In the genomic region with DNA sequence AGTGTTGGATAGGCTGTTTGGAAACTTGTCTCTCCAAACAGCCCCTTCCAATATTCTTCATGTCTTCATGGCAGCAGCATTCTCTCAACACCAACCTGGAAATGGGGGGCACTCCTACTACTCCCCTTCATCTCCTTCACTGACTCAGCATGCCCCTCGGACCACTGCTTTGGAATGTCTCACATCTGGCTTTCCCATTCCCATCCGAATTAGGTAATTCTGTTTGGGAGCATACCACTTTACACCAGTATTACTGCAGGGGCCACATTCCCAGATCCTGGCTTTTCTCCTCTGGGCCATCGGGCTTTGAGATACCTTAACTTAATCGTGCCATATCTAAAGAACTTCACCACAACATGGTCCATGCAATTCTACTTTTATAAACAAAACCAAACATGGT, we compare ENCODE assay signal across 14 cellular contexts.
DNase-seq lines count a peak whose midpoint lies in the region; ATAC-seq and TF ChIP-seq lines count a peak whose summit lies in the region.
"Had no signal": no experiment of that assay in that cellular context is flagged by ENCODE, and none has a peak within 500 bp of the region (broad histone marks: within the 10 kb centered on the region; RNA-seq: fewer than 3 reads in every experiment).

No MANE protein-coding gene starts in this region.

- no peak overlapping the region for H3K4me3 Mint-ChIP-seq in stimulated activated naive CD8-positive, alpha-beta T cell treated with anti-CD3 and anti-CD28 coated beads, Interleukin-15, Interleukin-2, amounts not matched to agents 100 ng/mL and 50 ng/mL, for 24 hours
- peak overlapping the region in 1 of 2 donors; percentile 66 for H3K4me3 Mint-ChIP-seq in stimulated activated naive CD8-positive, alpha-beta T cell treated with anti-CD3 and anti-CD28 coated beads, Interleukin-15, amount 100 ng/mL, for 72 hours
- no peak overlapping the region for H3K4me3 Mint-ChIP-seq in activated B cell treated with CpG ODN at 0.5 μM for 24 hours
- H3K4me3 Mint-ChIP-seq in nephron, result no peak overlapping the region
- H3K4me3 Mint-ChIP-seq in HFFc6, result no peak overlapping the region
- H3K4me3 Mint-ChIP-seq: CD4-positive, alpha-beta T cell had no signal

- no peak for DNase-seq in stimulated activated naive CD8-positive, alpha-beta T cell treated with anti-CD3 and anti-CD28 coated beads, Interleukin-15, amount 100 ng/mL, for 72 hours
- DNase-seq in activated B cell treated with CpG ODN at 0.5 μM for 24 hours (no peak), HFFc6 (no peak)
- no peak for DNase-seq in stimulated activated CD4-positive, alpha-beta T cell treated with anti-CD3 and anti-CD28 coated beads, Interleukin-4, amount 100 ng/mL, for 24 hours
- DNase-seq: CD4-positive, alpha-beta T cell; H7; NCI-H1930; NCI-H510A treated with DMSO at 0.1 percent for 48 hours; SHP77 had no signal

- H3K36me3 Mint-ChIP-seq in stimulated activated naive CD8-positive, alpha-beta T cell treated with anti-CD3 and anti-CD28 coated beads, Interleukin-15, Interleukin-2, amounts not matched to agents 100 ng/mL and 50 ng/mL, for 24 hours (ENCODE audit: low read depth), result no peaks in the 10 kb centered on the region
- no peaks in the 10 kb centered on the region for H3K36me3 Mint-ChIP-seq in activated B cell treated with CpG ODN at 0.5 μM for 24 hours (ENCODE audit: low read depth)
- no peaks in the 10 kb centered on the region for H3K36me3 Mint-ChIP-seq in nephron (ENCODE audit: low read depth)
- H3K36me3 Mint-ChIP-seq in HFFc6 (ENCODE audit: low read depth), result no peaks in the 10 kb centered on the region

- H3K4me1 Mint-ChIP-seq in stimulated activated naive CD8-positive, alpha-beta T cell treated with anti-CD3 and anti-CD28 coated beads, Interleukin-15, Interleukin-2, amounts not matched to agents 100 ng/mL and 50 ng/mL, for 24 hours (ENCODE audit: low read depth), result peaks cover 64% of the 10 kb centered on the region
- H3K4me1 Mint-ChIP-seq in stimulated activated naive CD8-positive, alpha-beta T cell treated with anti-CD3 and anti-CD28 coated beads, Interleukin-15, amount 100 ng/mL, for 72 hours, result peaks cover 76% of the 10 kb centered on the region
- peaks cover 63% of the 10 kb centered on the region for H3K4me1 Mint-ChIP-seq in activated B cell treated with CpG ODN at 0.5 μM for 24 hours
- H3K4me1 Mint-ChIP-seq in nephron, result peaks cover 67% of the 10 kb centered on the region
- H3K4me1 Mint-ChIP-seq in HFFc6 (ENCODE audit: low read depth), result peaks cover 22% of the 10 kb centered on the region

- intact Hi-C loops in activated B cell treated with CpG ODN at 0.5 μM for 24 hours (cut with micrococcal nuclease), result loop anchor here (1.0 to 2.0 kb wide), 3 partner anchors 74 to 318 kb away; no protein-coding TSS in a partner anchor

- H3K9me3 Mint-ChIP-seq in stimulated activated naive CD8-positive, alpha-beta T cell treated with anti-CD3 and anti-CD28 coated beads, Interleukin-15, Interleukin-2, amounts not matched to agents 100 ng/mL and 50 ng/mL, for 24 hours, result no peaks in the 10 kb centered on the region
- no peaks in the 10 kb centered on the region for H3K9me3 Mint-ChIP-seq in stimulated activated naive CD8-positive, alpha-beta T cell treated with anti-CD3 and anti-CD28 coated beads, Interleukin-15, amount 100 ng/mL, for 72 hours
- no peaks in the 10 kb centered on the region for H3K9me3 Mint-ChIP-seq in activated B cell treated with CpG ODN at 0.5 μM for 24 hours
- no peaks in the 10 kb centered on the region for H3K9me3 Mint-ChIP-seq in nephron
- no peaks in the 10 kb centered on the region for H3K9me3 Mint-ChIP-seq in HFFc6
- H3K9me3 Mint-ChIP-seq: CD4-positive, alpha-beta T cell had no signal

- TF ChIP-seq CTCF in activated B cell treated with CpG ODN at 0.5 μM for 24 hours (IDR thresholded peaks at IDR 0.05) (no peak), nephron (IDR thresholded peaks at IDR 0.05; ENCODE audit: unreplicated experiment in 3 of 3) (no peak), HFFc6 (IDR thresholded peaks at IDR 0.05) (no peak)

- H3K27me3 Mint-ChIP-seq in stimulated activated naive CD8-positive, alpha-beta T cell treated with anti-CD3 and anti-CD28 coated beads, Interleukin-15, Interleukin-2, amounts not matched to agents 100 ng/mL and 50 ng/mL, for 24 hours, result peaks cover 4% of the 10 kb centered on the region
- no peaks in the 10 kb centered on the region for H3K27me3 Mint-ChIP-seq in stimulated activated naive CD8-positive, alpha-beta T cell treated with anti-CD3 and anti-CD28 coated beads, Interleukin-15, amount 100 ng/mL, for 72 hours
- H3K27me3 Mint-ChIP-seq in activated B cell treated with CpG ODN at 0.5 μM for 24 hours (peaks cover 29% of the 10 kb centered on the region), nephron (ENCODE audit: low read depth) (no peaks in the 10 kb centered on the region), HFFc6 (ENCODE audit: insufficient read depth) (peaks cover 2% of the 10 kb centered on the region; the same call in 1 of the 2 replicates)

- POLR2A ChIA-PET in activated B cell treated with CpG ODN at 0.5 μM for 24 hours (lab: Charles Lee), result interaction anchor here (1.8 kb wide), 1 partner anchor 98 kb away, joined by 15 read pairs; no protein-coding TSS in a partner anchor

- H3K27ac Mint-ChIP-seq in stimulated activated naive CD8-positive, alpha-beta T cell treated with anti-CD3 and anti-CD28 coated beads, Interleukin-15, Interleukin-2, amounts not matched to agents 100 ng/mL and 50 ng/mL, for 24 hours, result peak overlapping the region; percentile 15
- no peak overlapping the region for H3K27ac Mint-ChIP-seq in stimulated activated naive CD8-positive, alpha-beta T cell treated with anti-CD3 and anti-CD28 coated beads, Interleukin-15, amount 100 ng/mL, for 72 hours
- peak overlapping the region; percentile 61 for H3K27ac Mint-ChIP-seq in activated B cell treated with CpG ODN at 0.5 μM for 24 hours
- peak overlapping the region; percentile 16 to 35 (median 26) for H3K27ac Mint-ChIP-seq in nephron
- H3K27ac Mint-ChIP-seq in HFFc6, result no peak overlapping the region
- H3K27ac Mint-ChIP-seq: CD4-positive, alpha-beta T cell had no signal

- no peak for ATAC-seq in stimulated activated naive CD8-positive, alpha-beta T cell treated with anti-CD3 and anti-CD28 coated beads, Interleukin-15, amount 100 ng/mL, for 72 hours
- no peak for ATAC-seq in activated B cell treated with CpG ODN at 0.5 μM for 24 hours (ENCODE audit: low read depth)
- no peak for ATAC-seq in HG02938 (IDR thresholded peaks at IDR 0.05; ENCODE audit: unreplicated experiment)
- ATAC-seq in GM18861 (IDR thresholded peaks at IDR 0.05; ENCODE audit: unreplicated experiment), result no peak
- ATAC-seq: HepG2 had no signal

- CTCF ChIA-PET in activated B cell treated with CpG ODN at 0.5 μM for 24 hours (lab: Charles Lee), result interaction anchor here (1.0 to 2.3 kb wide), 3 partner anchors 103 to 199 kb away, joined by 3 to 23 read pairs (median 3); no protein-coding TSS in a partner anchor

Comparison
In these comparisons a context has a peak if more than half of its experiments do, and no peak if none do; other contexts are left out.
1. H3K27ac Mint-ChIP-seq: peak in stimulated activated naive CD8-positive, alpha-beta T cell treated with anti-CD3 and anti-CD28 coated beads, Interleukin-15, Interleukin-2, amounts not matched to agents 100 ng/mL and 50 ng/mL, for 24 hours (single experiment), activated B cell treated with CpG ODN at 0.5 μM for 24 hours (single experiment) and nephron (3 of 3); none in stimulated activated naive CD8-positive, alpha-beta T cell treated with anti-CD3 and anti-CD28 coated beads, Interleukin-15, amount 100 ng/mL, for 72 hours (0 of 2) and HFFc6 (single experiment).